Comparison of ENCODE assay signal across 1 cellular context in genomic region chr21:36065497-36066036, GRCh38.
TF ChIP-seq lines count a peak whose summit lies in the region.

No MANE protein-coding gene starts in this region.

TF ChIP-seq in K562, 482 proteins besides CTCF, POLR2A, EP300 and RAD21 (continued from another document):
- 0 out of 2 replicates have a peak, but pooled peaks have one; percentile 6 for TF ChIP-seq THRB (CRISPR knock-in tag; conservative IDR thresholded peaks at IDR 0.05)
- TF ChIP-seq ZNF699 (CRISPR knock-in tag; IDR thresholded peaks at IDR 0.05; ENCODE audit: insufficient replicate concordance), result no peak
- no peak for TF ChIP-seq SRSF9 (IDR thresholded peaks at IDR 0.05; ENCODE audit: borderline replicate concordance, low read depth, low read length)
- no peak for TF ChIP-seq NCOA4 (IDR thresholded peaks at IDR 0.05; ENCODE audit: partially characterized antibody)
- 0 out of 2 replicates have a peak, but pooled peaks have one; percentile 60 for TF ChIP-seq ZFP91 (CRISPR knock-in tag; IDR thresholded peaks at IDR 0.05)
- peak; percentile 82 for TF ChIP-seq PKNOX1 (IDR thresholded peaks at IDR 0.05)
- peak; percentile 42 for TF ChIP-seq PHF20 (IDR thresholded peaks at IDR 0.05; ENCODE audit: partially characterized antibody)
- TF ChIP-seq ARHGAP35 (IDR thresholded peaks at IDR 0.05; ENCODE audit: partially characterized antibody), result no peak
- no peak for TF ChIP-seq MEF2A (IDR thresholded peaks at IDR 0.05; ENCODE audit: control insufficient read depth, low read depth, low read length)
- TF ChIP-seq, protein P1, sequence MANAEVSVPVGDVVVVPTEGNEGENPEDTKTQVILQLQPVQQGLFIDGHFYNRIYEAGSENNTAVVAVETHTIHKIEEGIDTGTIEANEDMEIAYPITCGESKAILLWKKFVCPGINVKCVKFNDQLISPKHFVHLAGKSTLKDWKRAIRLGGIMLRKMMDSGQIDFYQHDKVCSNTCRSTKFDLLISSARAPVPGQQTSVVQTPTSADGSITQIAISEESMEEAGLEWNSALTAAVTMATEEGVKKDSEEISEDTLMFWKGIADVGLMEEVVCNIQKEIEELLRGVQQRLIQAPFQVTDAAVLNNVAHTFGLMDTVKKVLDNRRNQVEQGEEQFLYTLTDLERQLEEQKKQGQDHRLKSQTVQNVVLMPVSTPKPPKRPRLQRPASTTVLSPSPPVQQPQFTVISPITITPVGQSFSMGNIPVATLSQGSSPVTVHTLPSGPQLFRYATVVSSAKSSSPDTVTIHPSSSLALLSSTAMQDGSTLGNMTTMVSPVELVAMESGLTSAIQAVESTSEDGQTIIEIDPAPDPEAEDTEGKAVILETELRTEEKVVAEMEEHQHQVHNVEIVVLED (CRISPR knock-in tag; IDR thresholded peaks at IDR 0.05), result no peak
- 0 out of 2 replicates have a peak, but pooled peaks have one; percentile 22 for TF ChIP-seq CBFA2T3 (IDR thresholded peaks at IDR 0.05)
- TF ChIP-seq NFIC (IDR thresholded peaks at IDR 0.05), result peak; percentile 27; the same call in 1 of the 2 replicates
- no peak for TF ChIP-seq HMGN3 (IDR thresholded peaks at IDR 0.05; ENCODE audit: borderline replicate concordance, extremely low read depth, insufficient read length, low read depth, low read length)
- TF ChIP-seq PURB (CRISPR knock-in tag; IDR thresholded peaks at IDR 0.05; ENCODE audit: low read depth), result no peak
- peak in 1 of 2 experiments; percentile 42; a peak in 1 of 4 replicates for TF ChIP-seq RCOR1 (IDR thresholded peaks at IDR 0.05; ENCODE audit: borderline replicate concordance in 1 of 2, low read depth in 2 of 2, low read length in 2 of 2)
